In genomic region chr4:140037353-140038030, GRCh38 we compare ENCODE assay signal across 9 cellular contexts.
DNase-seq lines count a peak whose midpoint lies in the region; ATAC-seq, FAIRE-seq and TF ChIP-seq lines count a peak whose summit lies in the region.
"Had no signal": no experiment of that assay in that cellular context is flagged by ENCODE, and none has a peak within 500 bp of the region (broad histone marks: within the 10 kb centered on the region; RNA-seq: fewer than 3 reads in every experiment).

No MANE protein-coding gene starts in this region.

- H3K79me2 ChIP-seq in GM23338 (replicated peaks; ENCODE audit: insufficient read depth), result no peaks in the 10 kb centered on the region

- H3K9me3 Mint-ChIP-seq in GM23338 (no peaks in the 10 kb centered on the region), progenitor cell of endocrine pancreas (ENCODE audit: low read depth) (no peaks in the 10 kb centered on the region)

- no peak for TF ChIP-seq EP300 in esophagus muscularis mucosa (IDR thresholded peaks at IDR 0.05)

- H3K4me1 ChIP-seq in GM23338 (ENCODE audit: insufficient read depth) (peaks cover 17% of the 10 kb centered on the region), Panc1 (ENCODE audit: control insufficient read depth, insufficient read depth, low read length) (peaks cover 32% of the 10 kb centered on the region), esophagus muscularis mucosa (peaks cover 4 to 26% (median 15%) of the 10 kb centered on the region in 4 donors)

- H3K4me1 Mint-ChIP-seq in GM23338 (peaks cover 22% of the 10 kb centered on the region), progenitor cell of endocrine pancreas (ENCODE audit: low read depth) (peaks cover 37% of the 10 kb centered on the region)

- peaks cover 6% of the 10 kb centered on the region; the same call in 1 of the 2 replicates for H3K9me2 ChIP-seq in GM23338 (ENCODE audit: insufficient read depth)

- BruUV-seq in Panc1 (replicated peaks; lab: Mats Ljungman, UMichigan), result no TSS peak

- TF ChIP-seq POLR2A in esophagus muscularis mucosa (IDR thresholded peaks at IDR 0.05; ENCODE audit: low read depth), result no peak

- no peak overlapping the region for H3K4me3 Mint-ChIP-seq in GM23338
- H3K4me3 Mint-ChIP-seq in progenitor cell of endocrine pancreas (ENCODE audit: low read depth), result no peak overlapping the region

- H3K27me3 Mint-ChIP-seq in GM23338 (ENCODE audit: insufficient read depth, low read depth, poor library complexity) (peaks cover 2% of the 10 kb centered on the region), progenitor cell of endocrine pancreas (no peaks in the 10 kb centered on the region)

- WGBS in esophagus muscularis mucosa, result 64% methylated on average over 4 of the region's 6 CpGs

- H3K27ac ChIP-seq in GM23338 (ENCODE audit: low read depth), result no peak overlapping the region
- H3K27ac ChIP-seq in Panc1 (ENCODE audit: low read length), result peak overlapping the region; percentile 94
- peak overlapping the region; percentile 15 to 66 (median 41) for H3K27ac ChIP-seq in esophagus muscularis mucosa (replicated peaks in 1 of 4)

- no peaks in the 10 kb centered on the region for H3K27me3 ChIP-seq in GM23338 (ENCODE audit: insufficient read depth)
- H3K27me3 ChIP-seq in Panc1 (ENCODE audit: control insufficient read depth, insufficient read depth, low read length), result no peaks in the 10 kb centered on the region
- no peaks in the 10 kb centered on the region for H3K27me3 ChIP-seq in esophagus muscularis mucosa

- H3K4me2 ChIP-seq in GM23338, result 0 out of 2 replicates have a peak overlapping the region, but pooled peaks have one; percentile 19

- H3F3A ChIP-seq in GM23338 (replicated peaks; ENCODE audit: low read depth), result no peaks in the 10 kb centered on the region

- no peak overlapping the region for H2AFZ ChIP-seq in GM23338

- H3K36me3 ChIP-seq in GM23338 (ENCODE audit: insufficient read depth) (no peaks in the 10 kb centered on the region), Panc1 (ENCODE audit: control insufficient read depth, insufficient read depth, low read length) (no peaks in the 10 kb centered on the region), esophagus muscularis mucosa (no peaks in the 10 kb centered on the region)

- intact Hi-C loops in Panc1 (cut with micrococcal nuclease; ENCODE audit: unreplicated experiment), result no loop called here
- intact Hi-C loops in esophagus muscularis mucosa (cut with DNase I), result no loop called here
- intact Hi-C loops in Right ventricle myocardium inferior (cut with DNase I), result no loop called here

- POLR2A ChIA-PET in Panc1 (lab: Charles Lee), result interaction anchor here (1.2 kb wide), 1 partner anchor 48 kb away, joined by 15 read pairs; no protein-coding TSS in a partner anchor

- ATAC-seq in GM23338 (no peak), Panc1 (peak; percentile 97), GM18511 (IDR thresholded peaks at IDR 0.05; ENCODE audit: unreplicated experiment) (no peak), Right ventricle myocardium inferior (no peak)

- TF ChIP-seq CTCF in GM23338 (conservative IDR thresholded peaks at IDR 0.05; ENCODE audit: low read depth in 2 of 2), result no peak
- TF ChIP-seq CTCF in Panc1 (IDR thresholded peaks at IDR 0.05), result no peak
- TF ChIP-seq CTCF in esophagus muscularis mucosa (IDR thresholded peaks at IDR 0.05), result no peak
- TF ChIP-seq CTCF in progenitor cell of endocrine pancreas (IDR thresholded peaks at IDR 0.05; ENCODE audit: unreplicated experiment), result no peak

- CTCF ChIA-PET in Panc1 (lab: Charles Lee), result interaction anchor here (0.8 kb wide), 1 partner anchor 216 kb away, joined by 8 read pairs; no protein-coding TSS in a partner anchor

- no peaks in the 10 kb centered on the region for H3K9me3 ChIP-seq in Panc1 (ENCODE audit: control insufficient read depth, insufficient read depth, low read depth, low read length)
- no peaks in the 10 kb centered on the region for H3K9me3 ChIP-seq in esophagus muscularis mucosa

- FAIRE-seq in frontal cortex (lab: Jason Lieb, UNC), result no peak

- H3K4me3 ChIP-seq in GM23338 (no peak overlapping the region), Panc1 (ENCODE audit: low read depth in 2 of 2, low read length in 2 of 2) (no peak overlapping the region; a peak in 1 of 4 replicates), esophagus muscularis mucosa (no peak overlapping the region)

- DNase-seq in GM23338 (ENCODE audit: low spot score), result no peak
- DNase-seq in Panc1 (ENCODE audit: low read depth, low spot score), result peak; percentile 82
- no peak for DNase-seq in esophagus muscularis mucosa (ENCODE audit: extremely low spot score)
- DNase-seq in progenitor cell of endocrine pancreas (ENCODE audit: low spot score, unreplicated experiment), result no peak
- DNase-seq in NCI-H1694 (lab: John Stamatoyannopoulos, UW), result no peak
- no peak for DNase-seq in Right ventricle myocardium inferior (ENCODE audit: missing footprints)
- DNase-seq in frontal cortex (ENCODE audit: low spot score in 2 of 2), result no peak
- DNase-seq: NCI-H1092 had no signal

- no peaks in the 10 kb centered on the region for H4K20me1 ChIP-seq in GM23338 (replicated peaks; ENCODE audit: insufficient read depth)

- in situ Hi-C loops in Panc1 (cut with HindIII; ENCODE audit: low pct_unique_long_range_greater_than_20kb, low sequenced_read_pairs), result no loop called here

- H3K27ac Mint-ChIP-seq in GM23338 (no peak overlapping the region), progenitor cell of endocrine pancreas (peak overlapping the region; percentile 94)

- H3K36me3 Mint-ChIP-seq in GM23338 (ENCODE audit: low read depth), result no peaks in the 10 kb centered on the region
- H3K36me3 Mint-ChIP-seq in progenitor cell of endocrine pancreas (ENCODE audit: insufficient read depth), result peaks cover 9% of the 10 kb centered on the region

TF ChIP-seq in GM23338, 12 proteins besides CTCF, POLR2A, EP300 and RAD21 (continues in another document):
- TF ChIP-seq EZH2phosphoT487 (IDR thresholded peaks at IDR 0.05; ENCODE audit: unreplicated experiment), result no peak
- TF ChIP-seq ETS1 (IDR thresholded peaks at IDR 0.05), result no peak
- TF ChIP-seq ZNF462 (CRISPR knock-in tag; IDR thresholded peaks at IDR 0.05), result no peak
